In the genomic region with DNA sequence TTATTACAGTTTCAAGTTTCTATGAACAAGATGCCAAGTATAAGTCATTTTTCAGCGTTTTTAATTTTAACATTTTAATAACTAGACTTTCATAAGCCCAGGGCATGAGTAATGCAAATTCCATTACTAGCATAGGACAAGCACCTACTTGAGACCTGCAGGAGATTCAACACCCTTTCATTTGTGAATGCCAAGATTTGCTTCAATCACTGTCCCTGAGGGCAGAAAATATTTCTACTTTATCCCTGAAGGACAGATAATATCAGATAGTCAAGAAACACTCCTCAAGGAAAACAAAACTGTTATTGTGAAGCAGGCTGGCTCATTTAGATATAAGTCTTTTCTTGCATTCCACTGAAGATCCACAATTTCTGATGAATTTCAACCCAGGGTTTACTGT, we compare ENCODE assay signal across 20 cellular contexts. TPM values are rescaled to one million over a fixed set of nuclear protein-coding genes. Genes with fewer than 3 reads are reported as not detected.
DNase-seq lines count a peak whose midpoint lies in the region; ATAC-seq and TF ChIP-seq lines count a peak whose summit lies in the region.
"Had no signal": no experiment of that assay in that cellular context is flagged by ENCODE, and none has a peak within 500 bp of the region (broad histone marks: within the 10 kb centered on the region; RNA-seq: fewer than 3 reads in every experiment).

No MANE protein-coding gene starts in this region.

- H3K27me3 Mint-ChIP-seq in nephron progenitor cell (ENCODE audit: low read depth, poor library complexity) = peaks cover 3% of the 10 kb centered on the region
- H3K27me3 Mint-ChIP-seq: T-helper 17 cell had no signal

- no peak overlapping the region for H3K9ac ChIP-seq in mucosa of rectum (ENCODE audit: low read depth in 1 of 2, low read length in 2 of 2)

- H3K36me3 ChIP-seq in heart right ventricle (no peaks in the 10 kb centered on the region), mucosa of rectum (ENCODE audit: control insufficient read depth in 2 of 2, insufficient read depth in 2 of 2, low read length in 2 of 2) (peaks cover 0 to 3% of the 10 kb centered on the region in 2 donors), vagina (no peaks in the 10 kb centered on the region)
- H3K36me3 ChIP-seq: cardiac muscle cell, gastroesophageal sphincter had no signal

- H3K4me1 Mint-ChIP-seq in nephron progenitor cell = no peaks in the 10 kb centered on the region

- H3K27ac ChIP-seq in heart right ventricle (peak overlapping the region; percentile 6 to 89 (median 71)), mucosa of rectum (ENCODE audit: low read depth in 2 of 2, low read length in 2 of 2) (peak overlapping the region; percentile 27 to 71), vagina (peak overlapping the region; percentile 63)
- H3K27ac ChIP-seq: cardiac muscle cell, testis had no signal

- no peak for TF ChIP-seq POLR2A in vagina (IDR thresholded peaks at IDR 0.05)

- H3K4me3 Mint-ChIP-seq in nephron progenitor cell = no peak overlapping the region
- H3K4me3 Mint-ChIP-seq: activated naive CD4-positive, alpha-beta T cell treated with anti-CD3 and anti-CD28 coated beads for 36 hours; CD8-positive, alpha-beta memory T cell; T-helper 17 cell had no signal

- no peak overlapping the region for H3K27ac Mint-ChIP-seq in nephron progenitor cell
- H3K27ac Mint-ChIP-seq: activated naive CD4-positive, alpha-beta T cell treated with anti-CD3 and anti-CD28 coated beads for 36 hours; CD8-positive, alpha-beta memory T cell; progenitor cell of endocrine pancreas; T-helper 17 cell had no signal

- H3K4me1 ChIP-seq in heart right ventricle (peaks cover 0 to 83% (median 24%) of the 10 kb centered on the region in 9 donors), mucosa of rectum (ENCODE audit: control insufficient read depth in 2 of 2, insufficient read depth in 2 of 2, low read length in 2 of 2) (peaks cover 8 to 46% of the 10 kb centered on the region in 2 donors), vagina (peaks cover 21% of the 10 kb centered on the region)

- H3K4me3 ChIP-seq in heart right ventricle = peak overlapping the region in 1 of 10 donors; percentile 2
- no peak overlapping the region for H3K4me3 ChIP-seq in choroid plexus epithelial cell (ENCODE audit: low read depth, low read length)
- H3K4me3 ChIP-seq in mucosa of rectum (ENCODE audit: low read length in 2 of 2) = no peak overlapping the region
- H3K4me3 ChIP-seq in vagina = no peak overlapping the region
- H3K4me3 ChIP-seq: cardiac muscle cell, gastroesophageal sphincter, mucosa of descending colon, testis had no signal

- H3K36me3 Mint-ChIP-seq in nephron progenitor cell (ENCODE audit: low read depth) = peaks cover 10% of the 10 kb centered on the region

- WGBS in heart right ventricle, 2 donors = 39 to 63% methylated on average over 1 of the region's 1 CpG

- ATAC-seq in heart right ventricle = no peak
- no peak for ATAC-seq in Right ventricle myocardium superior (ENCODE audit: poor library complexity)
- ATAC-seq: T-helper 17 cell had no signal

- H3K9me3 ChIP-seq in heart right ventricle (peaks cover 0 to 23% (median 3%) of the 10 kb centered on the region in 11 donors), mucosa of rectum (ENCODE audit: control insufficient read depth in 2 of 2, low read length in 2 of 2) (peaks cover 0 to 4% of the 10 kb centered on the region in 2 donors), vagina (peaks cover 8% of the 10 kb centered on the region)
- H3K9me3 ChIP-seq: testis had no signal

- no peak for DNase-seq in heart right ventricle
- no peak for DNase-seq in Right ventricle myocardium superior
- DNase-seq in choroid plexus epithelial cell (ENCODE audit: low read depth) = peak; percentile 35
- no peak for DNase-seq in vagina (ENCODE audit: extremely low spot score in 2 of 2)
- DNase-seq in nephron progenitor cell = no peak
- DNase-seq in NOMO-1 (lab: John Stamatoyannopoulos, UW; ENCODE audit: unreplicated experiment in 2 of 2) = no peak
- DNase-seq in T1000 (lab: John Stamatoyannopoulos, UW) = no peak
- DNase-seq: activated CD8-positive, alpha-beta memory T cell treated with anti-CD3 and anti-CD28 coated beads, Interleukin-2, amount 50 U/mL, for 4 hours; activated naive CD4-positive, alpha-beta T cell treated with anti-CD3 and anti-CD28 coated beads for 36 hours; CD8-positive, alpha-beta memory T cell; NCI-H1694 treated with DMSO at 0.1 percent for 48 hours; NCI-H526 treated with DMSO at 0.1 percent for 48 hours; stimulated activated CD4-positive, alpha-beta T cell treated with anti-CD3 and anti-CD28 coated beads, Interleukin-2, amount 100 ng/mL, for 24 hours; T-helper 17 cell had no signal

- H3K27me3 ChIP-seq in heart right ventricle (no peaks in the 10 kb centered on the region), mucosa of rectum (ENCODE audit: control insufficient read depth in 2 of 2, insufficient read depth in 2 of 2, low read length in 2 of 2) (no peaks in the 10 kb centered on the region), vagina (no peaks in the 10 kb centered on the region)
- H3K27me3 ChIP-seq: cardiac muscle cell, gastroesophageal sphincter, testis had no signal

- H3K9me3 Mint-ChIP-seq in nephron progenitor cell = peaks cover 31% of the 10 kb centered on the region

- intact Hi-C loops in heart right ventricle (cut with DNase I) (loop anchor here in 5 of 10 donors (2.0 to 10.0 kb wide), 4 partner anchors 42 to 712 kb away; no protein-coding TSS in a partner anchor), Right ventricle myocardium superior (cut with DNase I) (loop anchor here (5.0 kb wide), 1 partner anchor 59 kb away; no protein-coding TSS in a partner anchor), vagina (cut with DNase I) (loop anchor here (10.0 kb wide), 1 partner anchor 52 kb away; no protein-coding TSS in a partner anchor)

- TF ChIP-seq CTCF in heart right ventricle (IDR thresholded peaks at IDR 0.05) = no peak
- TF ChIP-seq CTCF in choroid plexus epithelial cell (conservative IDR thresholded peaks at IDR 0.05; ENCODE audit: low read depth, low read length) = no peak
- no peak for TF ChIP-seq CTCF in vagina (IDR thresholded peaks at IDR 0.05)
- no peak for TF ChIP-seq CTCF in nephron progenitor cell (IDR thresholded peaks at IDR 0.05)

RNA-seq across cellular contexts. Expression of a gene that starts 27.7 kb away (rescaled TPM):
- total RNA-seq in heart right ventricle = 10 to 100 TPM; 41.9 to 74.0 (median 54.9) TPM
- 100 to 1,000 TPM in 1 of 2 donors, 10 to 100 TPM in 1; 29.6 to 103 TPM for polyA plus RNA-seq in heart right ventricle
- 51.7 TPM for total RNA-seq in Right ventricle myocardium superior
- total RNA-seq in vagina = 19.4 TPM
